Comparison of ENCODE assay signal across 9 cellular contexts in the genomic region with DNA sequence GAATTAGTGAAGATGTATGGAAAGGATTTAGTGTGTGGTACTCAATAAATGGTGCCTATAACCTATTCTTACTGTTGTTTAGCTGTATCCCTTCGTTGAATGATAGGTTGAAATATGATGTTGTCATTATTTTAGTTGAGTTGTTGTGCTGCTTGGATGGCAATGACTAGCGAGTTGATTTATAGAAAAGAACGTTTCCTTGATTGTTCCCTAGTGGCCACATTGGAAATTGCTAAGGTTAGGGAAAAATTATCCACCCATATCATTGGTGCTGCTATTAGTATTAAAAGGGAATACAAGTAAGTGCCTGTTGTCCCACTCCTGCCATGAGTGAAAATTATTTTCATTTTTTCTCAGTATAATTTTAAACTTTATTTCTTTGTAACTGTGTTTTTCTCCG. TPM values are rescaled to one million over a fixed set of nuclear protein-coding genes. Genes with fewer than 3 reads are reported as not detected.
A peak's percentile ranks its signal among the peaks of the same experiment; 100 is the strongest.
DNase-seq lines count a peak whose midpoint lies in the region; ATAC-seq and TF ChIP-seq lines count a peak whose summit lies in the region.
"Had no signal": no experiment of that assay in that cellular context is flagged by ENCODE, and none has a peak within 500 bp of the region (broad histone marks: within the 10 kb centered on the region; RNA-seq: fewer than 3 reads in every experiment).

No MANE protein-coding gene starts in this region.

- H3K4me3 ChIP-seq in heart right ventricle (no peak overlapping the region), right cardiac atrium (ENCODE audit: low read length) (no peak overlapping the region), fibroblast of the aortic adventitia (ENCODE audit: low read depth, low read length) (no peak overlapping the region), upper lobe of right lung (no peak overlapping the region)

- DNase-seq in heart right ventricle (no peak), right cardiac atrium (no peak), RPMI7951 (ENCODE audit: low read depth) (peak; percentile 11), fibroblast of the aortic adventitia (ENCODE audit: low read depth) (no peak), upper lobe of right lung (no peak), T-helper 1 cell (no peak)
- DNase-seq in stimulated activated CD4-positive, alpha-beta T cell treated with anti-CD3 and anti-CD28 coated beads, Interleukin-2, amount 100 ng/mL, for 24 hours, result no peak

- ATAC-seq in heart right ventricle (no peak), right cardiac atrium (no peak), upper lobe of right lung (no peak), GM18868 (IDR thresholded peaks at IDR 0.05; ENCODE audit: unreplicated experiment) (no peak)
- ATAC-seq: esophagus mucosa had no signal

- H3K4me1 ChIP-seq in heart right ventricle (peaks cover 0 to 10% (median 5%) of the 10 kb centered on the region in 9 donors), right cardiac atrium (ENCODE audit: control insufficient read depth, insufficient read depth, low read length) (no peaks in the 10 kb centered on the region), upper lobe of right lung (no peaks in the 10 kb centered on the region)

- H3K27ac ChIP-seq in heart right ventricle, result no peak overlapping the region
- no peak overlapping the region for H3K27ac ChIP-seq in right cardiac atrium (ENCODE audit: low read length)
- no peak overlapping the region for H3K27ac ChIP-seq in upper lobe of right lung

- peaks cover 0 to 90% (median 11%) of the 10 kb centered on the region in 9 donors for H3K36me3 ChIP-seq in heart right ventricle
- H3K36me3 ChIP-seq in upper lobe of right lung, result peaks cover 23% of the 10 kb centered on the region

- intact Hi-C loops in heart right ventricle (cut with DNase I) (no loop called here), right cardiac atrium (cut with DNase I) (no loop called here), upper lobe of right lung (cut with DNase I) (no loop called here)

- H3K27me3 ChIP-seq in heart right ventricle, result no peaks in the 10 kb centered on the region
- no peaks in the 10 kb centered on the region for H3K27me3 ChIP-seq in right cardiac atrium (ENCODE audit: control insufficient read depth, insufficient read depth)
- no peaks in the 10 kb centered on the region for H3K27me3 ChIP-seq in upper lobe of right lung

- TF ChIP-seq CTCF in heart right ventricle (IDR thresholded peaks at IDR 0.05), result peak in 7 of 9 donors; percentile 12 to 48 (median 38)
- peak; percentile 56 for TF ChIP-seq CTCF in fibroblast of the aortic adventitia (IDR thresholded peaks at IDR 0.05; ENCODE audit: insufficient read depth, low read length)
- TF ChIP-seq CTCF in upper lobe of right lung (IDR thresholded peaks at IDR 0.05), result peak; percentile 47

- 74 to 82% methylated on average over 4 of the region's 4 CpGs for WGBS in heart right ventricle, 2 donors
- 69% methylated on average over 4 of the region's 4 CpGs for WGBS in right cardiac atrium

- H3K9me3 ChIP-seq in heart right ventricle (no peaks in the 10 kb centered on the region), right cardiac atrium (ENCODE audit: control insufficient read depth, low read length) (no peaks in the 10 kb centered on the region), upper lobe of right lung (no peaks in the 10 kb centered on the region)

RNA-seq across cellular contexts. Expression of a gene that starts 14.5 kb away (rescaled TPM):
- total RNA-seq in heart right ventricle, result 10 to 100 TPM; 14.2 to 23.4 (median 18.1) TPM
- 1 to 10 TPM; 5.9 to 9.7 TPM for polyA plus RNA-seq in heart right ventricle
- total RNA-seq in right cardiac atrium, result 10 to 100 TPM; 19.1 to 22.7 (median 20.6) TPM
- polyA plus RNA-seq in right cardiac atrium, result 7.8 TPM
- total RNA-seq in RPMI7951 (2014; rRNA removed; shearing (Covaris generic)), result 30.7 and 33.3 TPM in 2 replicates
- 5.9 and 30.8 TPM in 2 replicates for total RNA-seq in fibroblast of the aortic adventitia (ENCODE audit: low replicate concordance)
- total RNA-seq in upper lobe of right lung, result 20.9 TPM
